8 cellular contexts compared by ENCODE assay signal in genomic region chr3:173395073-173395411, GRCh38. TPM values are rescaled to one million over a fixed set of nuclear protein-coding genes. Genes with fewer than 3 reads are reported as not detected.
DNase-seq lines count a peak whose midpoint lies in the region; ATAC-seq and TF ChIP-seq lines count a peak whose summit lies in the region.

No MANE protein-coding gene starts in this region.

- H3K27ac Mint-ChIP-seq in mesothelial cell of epicardium, result peak overlapping the region; percentile 67

- TF ChIP-seq CTCF in HCT116 (IDR thresholded peaks at IDR 0.05 in 2 of 3, conservative IDR thresholded peaks at IDR 0.05 in 1 of 3; ENCODE audit: borderline replicate concordance in 1 of 3, insufficient read depth in 1 of 3, low read depth in 2 of 3, low read length in 2 of 3), result no peak
- no peak for TF ChIP-seq CTCF in choroid plexus epithelial cell (conservative IDR thresholded peaks at IDR 0.05; ENCODE audit: low read depth, low read length)
- TF ChIP-seq CTCF in mesothelial cell of epicardium (IDR thresholded peaks at IDR 0.05; ENCODE audit: unreplicated experiment), result no peak
- TF ChIP-seq CTCF in GM13977 (IDR thresholded peaks at IDR 0.05; ENCODE audit: extremely low read depth, insufficient read depth, missing control alignments), result no peak

- H3K4me3 Mint-ChIP-seq in mesothelial cell of epicardium, result peak overlapping the region; percentile 84

- in situ Hi-C loops in GM13977 (cut with MboI; ENCODE audit: low pct_unique_long_range_greater_than_20kb, low sequenced_read_pairs, unreplicated experiment), result no loop called here

- BruUV-seq in HCT116 (replicated peaks; lab: Mats Ljungman, UMichigan), result TSS peak; percentile 72

- POLR2A ChIA-PET in HCT116 (lab: Charles Lee), result no interaction called here

- intact Hi-C loops in HCT116 (cut with micrococcal nuclease), result no loop called here

- no peaks in the 10 kb centered on the region for H4K20me1 ChIP-seq in HCT116 (ENCODE audit: insufficient read depth)

- peak overlapping the region; percentile 69 for H3K4me2 ChIP-seq in HCT116 (ENCODE audit: low read length)

- no peaks in the 10 kb centered on the region for H3K79me2 ChIP-seq in HCT116 (ENCODE audit: insufficient read depth, low read length)

- CTCF ChIA-PET in HCT116 (lab: Charles Lee), result no interaction called here

- peaks cover 2 to 10% of the 10 kb centered on the region in 2 experiments; a peak in 1 of 4 replicates for H3K4me1 ChIP-seq in HCT116 (ENCODE audit: control insufficient read depth in 1 of 2, insufficient read depth in 2 of 2, low read length in 2 of 2)

- DNase-seq in NCI-H526 treated with DMSO at 0.1 percent for 48 hours (lab: John Stamatoyannopoulos, UW) (peak; percentile 53), NCI-H526 (lab: John Stamatoyannopoulos, UW) (no peak), HCT116 (ENCODE audit: low read depth, low spot score) (no peak), NCI-H128 (lab: John Stamatoyannopoulos, UW; ENCODE audit: unreplicated experiment) (peak; percentile 51), choroid plexus epithelial cell (ENCODE audit: low read depth) (no peak), mesothelial cell of epicardium (ENCODE audit: low spot score in 2 of 2, unreplicated experiment in 2 of 2) (no peak), GM13977 (ENCODE audit: low spot score) (no peak), COLO829 (ENCODE audit: low spot score) (no peak)

- no peaks in the 10 kb centered on the region for H3K9me2 ChIP-seq in HCT116 (ENCODE audit: insufficient read depth)

- ATAC-seq in HCT116, result peak; percentile 67

- no peak for TF ChIP-seq RAD21 in HCT116 (IDR thresholded peaks at IDR 0.05; ENCODE audit: low read depth)

- peak overlapping the region; percentile 52 to 61 for H3K4me3 ChIP-seq in HCT116 (replicated peaks in 1 of 2; ENCODE audit: low read depth in 1 of 2, low read length in 2 of 2)
- H3K4me3 ChIP-seq in choroid plexus epithelial cell (ENCODE audit: low read depth, low read length), result peak overlapping the region; percentile 57

- H3K27me3 Mint-ChIP-seq in mesothelial cell of epicardium (ENCODE audit: low read depth), result peaks cover 72% of the 10 kb centered on the region

- RAD21 ChIA-PET in HCT116 (lab: Charles Lee; ENCODE audit: low non-redundant PET in 1 of 2, low total read pairs in 2 of 2, uncharacterized antibody in 2 of 2, unreplicated experiment in 2 of 2), result no interaction called here

- no peaks in the 10 kb centered on the region for H3K9me3 ChIP-seq in HCT116 (ENCODE audit: control insufficient read depth in 1 of 2, insufficient read depth in 1 of 2, low read depth in 1 of 2, low read length in 2 of 2)

- no peaks in the 10 kb centered on the region for H3K9me3 Mint-ChIP-seq in mesothelial cell of epicardium

- H3K27ac ChIP-seq in HCT116 (ENCODE audit: low read depth, low read length), result peak overlapping the region; percentile 50

- H3K36me3 Mint-ChIP-seq in mesothelial cell of epicardium, result no peaks in the 10 kb centered on the region

- no peaks in the 10 kb centered on the region for H3K27me3 ChIP-seq in HCT116 (ENCODE audit: insufficient read depth, low read length)

- H3K9ac ChIP-seq in HCT116 (ENCODE audit: low read length), result peak overlapping the region; percentile 51

- peak overlapping the region; percentile 59 for H2AFZ ChIP-seq in HCT116 (ENCODE audit: low read depth, low read length, poor library complexity, severe bottlenecking)

- no peaks in the 10 kb centered on the region for H3K36me3 ChIP-seq in HCT116 (ENCODE audit: control insufficient read depth in 1 of 2, insufficient read depth in 2 of 2, low read length in 2 of 2)

- no peak for TF ChIP-seq POLR2A in HCT116 (IDR thresholded peaks at IDR 0.05; ENCODE audit: borderline replicate concordance, extremely low read depth, insufficient read depth, insufficient read length)

- peaks cover 28% of the 10 kb centered on the region for H3K4me1 Mint-ChIP-seq in mesothelial cell of epicardium

TF ChIP-seq in HCT116, 20 proteins besides CTCF, POLR2A, EP300 and RAD21:
- no peak for TF ChIP-seq EZH2 (IDR thresholded peaks at IDR 0.05)
- 0 out of 2 replicates have a peak, but pooled peaks have one; percentile 14 for TF ChIP-seq JUND (IDR thresholded peaks at IDR 0.05)
- TF ChIP-seq YY1 (IDR thresholded peaks at IDR 0.05; ENCODE audit: extremely low read depth, insufficient replicate concordance, low read depth, low read length), result no peak
- TF ChIP-seq EZH2phosphoT487 (IDR thresholded peaks at IDR 0.05; ENCODE audit: borderline replicate concordance), result no peak
- TF ChIP-seq CBX3 (IDR thresholded peaks at IDR 0.05; ENCODE audit: low read depth), result no peak
- TF ChIP-seq SP1 (IDR thresholded peaks at IDR 0.05; ENCODE audit: low read depth), result no peak
- TF ChIP-seq FOSL1 (IDR thresholded peaks at IDR 0.05; ENCODE audit: low read depth), result 0 out of 2 replicates have a peak, but pooled peaks have one; percentile 1
- TF ChIP-seq, protein P1, sequence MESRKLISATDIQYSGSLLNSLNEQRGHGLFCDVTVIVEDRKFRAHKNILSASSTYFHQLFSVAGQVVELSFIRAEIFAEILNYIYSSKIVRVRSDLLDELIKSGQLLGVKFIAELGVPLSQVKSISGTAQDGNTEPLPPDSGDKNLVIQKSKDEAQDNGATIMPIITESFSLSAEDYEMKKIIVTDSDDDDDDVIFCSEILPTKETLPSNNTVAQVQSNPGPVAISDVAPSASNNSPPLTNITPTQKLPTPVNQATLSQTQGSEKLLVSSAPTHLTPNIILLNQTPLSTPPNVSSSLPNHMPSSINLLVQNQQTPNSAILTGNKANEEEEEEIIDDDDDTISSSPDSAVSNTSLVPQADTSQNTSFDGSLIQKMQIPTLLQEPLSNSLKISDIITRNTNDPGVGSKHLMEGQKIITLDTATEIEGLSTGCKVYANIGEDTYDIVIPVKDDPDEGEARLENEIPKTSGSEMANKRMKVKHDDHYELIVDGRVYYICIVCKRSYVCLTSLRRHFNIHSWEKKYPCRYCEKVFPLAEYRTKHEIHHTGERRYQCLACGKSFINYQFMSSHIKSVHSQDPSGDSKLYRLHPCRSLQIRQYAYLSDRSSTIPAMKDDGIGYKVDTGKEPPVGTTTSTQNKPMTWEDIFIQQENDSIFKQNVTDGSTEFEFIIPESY (IDR thresholded peaks at IDR 0.05; ENCODE audit: extremely low read depth, insufficient replicate concordance, low read length), result no peak

RNA-seq across cellular contexts. Expression of gene NLGN1, which starts 2.5 kb away (rescaled TPM):
- total RNA-seq in HCT116 (2021; ENCODE audit: unreplicated experiment), result not detected
- polyA plus RNA-seq in HCT116 (2012), result 0.03 TPM in 1 of 2 replicates, not detected in the other
- total RNA-seq in mesothelial cell of epicardium, result 3.1 to 4.2 TPM (median 3.7 TPM) in 3 replicates

Comparison
In these comparisons a context has a peak if more than half of its experiments do, and no peak if none do; other contexts are left out.
1. DNase-seq: peak in NCI-H526 treated with DMSO at 0.1 percent for 48 hours (single experiment) and NCI-H128 (single experiment); none in NCI-H526 (0 of 2), HCT116 (single experiment), choroid plexus epithelial cell (single experiment), mesothelial cell of epicardium (0 of 2), GM13977 (single experiment) and COLO829 (single experiment).